Comparison of ENCODE assay signal across 18 cellular contexts in genomic region chr2:48442610-48443360, GRCh38.
"Had no signal": no experiment of that assay in that cellular context is flagged by ENCODE, and none has a peak within 500 bp of the region (broad histone marks: within the 10 kb centered on the region; RNA-seq: fewer than 3 reads in every experiment).

No MANE protein-coding gene starts in this region.

- H3K27ac ChIP-seq: epithelial cell of prostate, right atrium auricular region had no signal

- H3K27me3 Mint-ChIP-seq: activated CD4-positive, alpha-beta T cell treated with anti-CD3 and anti-CD28 coated beads for 36 hours; activated T-cell treated with anti-CD3 and anti-CD28 coated beads, Interleukin-2, amount 50 U/mL, for 24 hours; effector memory CD8-positive, alpha-beta T cell; progenitor cell of endocrine pancreas; type B pancreatic cell had no signal

- H3K9me3 Mint-ChIP-seq: activated CD4-positive, alpha-beta memory T cell treated with anti-CD3 and anti-CD28 coated beads, Interleukin-2, amount 10 ng/mL, durations not matched to agents 7 days and 5 days; activated T-cell treated with anti-CD3 and anti-CD28 coated beads, Interleukin-2, amount 50 U/mL, for 24 hours; effector memory CD8-positive, alpha-beta T cell; nephron; type B pancreatic cell had no signal

- H3K36me3 ChIP-seq: right atrium auricular region had no signal

- ATAC-seq: activated CD4-positive, alpha-beta T cell treated with anti-CD3 and anti-CD28 coated beads for 36 hours; effector memory CD8-positive, alpha-beta T cell had no signal

- H3K36me3 Mint-ChIP-seq: type B pancreatic cell had no signal

- FAIRE-seq: astrocyte, bronchial epithelial cell, small intestine had no signal

- H3K4me3 ChIP-seq: right atrium auricular region had no signal

- H3K9me3 ChIP-seq: right atrium auricular region had no signal

- H3K27me3 ChIP-seq: right atrium auricular region had no signal

- H3K27ac Mint-ChIP-seq: activated CD4-positive, alpha-beta memory T cell treated with anti-CD3 and anti-CD28 coated beads, Interleukin-2, amount 10 ng/mL, durations not matched to agents 7 days and 5 days; activated CD4-positive, alpha-beta T cell treated with anti-CD3 and anti-CD28 coated beads for 36 hours; activated T-cell treated with anti-CD3 and anti-CD28 coated beads, Interleukin-2, amount 50 U/mL, for 24 hours; effector memory CD8-positive, alpha-beta T cell; nephron; progenitor cell of endocrine pancreas; type B pancreatic cell had no signal

- DNase-seq: activated CD4-positive, alpha-beta memory T cell treated with anti-CD3 and anti-CD28 coated beads, Interleukin-2, amount 10 ng/mL, durations not matched to agents 7 days and 5 days; activated CD4-positive, alpha-beta T cell treated with anti-CD3 and anti-CD28 coated beads for 36 hours; activated effector memory CD4-positive, alpha-beta T cell treated with Interleukin-2 at 50 U/mL for 16 hours; activated naive CD4-positive, alpha-beta T cell treated with anti-CD3 and anti-CD28 coated beads, Interleukin-2, amount 50 U/mL, for 16 hours; activated T-cell treated with anti-CD3 and anti-CD28 coated beads, Interleukin-2, amount 50 U/mL, for 24 hours; effector memory CD8-positive, alpha-beta T cell; foreskin melanocyte; head of caudate nucleus; small intestine; stimulated activated CD4-positive, alpha-beta T cell treated with anti-CD3 and anti-CD28 coated beads, Interleukin-4, amount 100 ng/mL, for 24 hours; stimulated activated naive CD4-positive, alpha-beta T cell had no signal

- H3K4me3 Mint-ChIP-seq: activated CD4-positive, alpha-beta memory T cell treated with anti-CD3 and anti-CD28 coated beads, Interleukin-2, amount 10 ng/mL, durations not matched to agents 7 days and 5 days; activated CD4-positive, alpha-beta T cell treated with anti-CD3 and anti-CD28 coated beads for 36 hours; activated T-cell treated with anti-CD3 and anti-CD28 coated beads, Interleukin-2, amount 50 U/mL, for 24 hours; effector memory CD8-positive, alpha-beta T cell; nephron; type B pancreatic cell had no signal
